Comparison of ENCODE assay signal across 31 cellular contexts in genomic region chr19:47006496-47006895, GRCh38. TPM values are rescaled to one million over a fixed set of nuclear protein-coding genes. Genes with fewer than 3 reads are reported as not detected.
"Had no signal": no experiment of that assay in that cellular context is flagged by ENCODE, and none has a peak within 500 bp of the region (broad histone marks: within the 10 kb centered on the region; RNA-seq: fewer than 3 reads in every experiment).

No MANE protein-coding gene starts in this region.

- H3K79me2 ChIP-seq: parathyroid adenoma had no signal

- H3K27me3 ChIP-seq: thyroid gland, upper lobe of left lung had no signal

- H3K4me1 Mint-ChIP-seq: nephron had no signal

- DNase-seq: activated CD4-positive, alpha-beta T cell treated with anti-CD3 and anti-CD28 coated beads, Interleukin-2, amount 50 U/mL, for 48 hours; activated CD8-positive, alpha-beta memory T cell treated with anti-CD3 and anti-CD28 coated beads, Interleukin-2, amount 50 U/mL, for 4 hours; activated naive CD8-positive, alpha-beta T cell treated with anti-CD3 and anti-CD28 coated beads, Interleukin-2, amount 50 U/mL, for 24 hours; activated T-cell treated with anti-CD3 and anti-CD28 coated beads, Interleukin-2, amount 50 U/mL, for 1 hour; amygdala; effector CD4-positive, alpha-beta T cell; head of caudate nucleus; hippocampal formation; left cardiac atrium; left ventricle myocardium superior; mammary epithelial cell; nucleus accumbens; psoas muscle; sigmoid colon; stimulated activated CD4-positive, alpha-beta T cell treated with anti-CD3 and anti-CD28 coated beads, Interleukin-4, amount 100 ng/mL, for 24 hours; thyroid gland; upper lobe of left lung had no signal

- H3K36me3 ChIP-seq: thyroid gland had no signal

- H3K4me1 ChIP-seq: parathyroid adenoma had no signal

- H3K27ac Mint-ChIP-seq: activated naive CD4-positive, alpha-beta T cell treated with anti-CD3 and anti-CD28 coated beads, Interleukin-2, amount 50 U/mL, for 24 hours; activated naive CD8-positive, alpha-beta T cell treated with anti-CD3 and anti-CD28 coated beads, Interleukin-2, amount 50 U/mL, for 24 hours; activated T-helper 2 cell treated with anti-CD3 and anti-CD28 coated beads, Interferon-gamma antibody, Interleukin-2, Interleukin-4, amounts not matched to agents 10 μg/mL and 5 μg/mL and 100 μg/mL, durations not matched to agents 14 hours and 24 hours and 36 hours; nephron; stimulated activated effector memory CD8-positive, alpha-beta T cell treated with anti-CD3 and anti-CD28 coated beads, Interleukin-12 subunit alpha, Interleukin-12 subunit beta, amount 100 ng/mL, for 72 hours; T-helper 2 cell treated with Interferon-gamma antibody and Interleukin-4, amounts not matched to agents 5 μg/mL and 100 μg/mL, for 36 hours had no signal

- H3K9me3 Mint-ChIP-seq: activated naive CD4-positive, alpha-beta T cell treated with anti-CD3 and anti-CD28 coated beads, Interleukin-2, amount 50 U/mL, for 24 hours; activated naive CD8-positive, alpha-beta T cell treated with anti-CD3 and anti-CD28 coated beads, Interleukin-2, amount 50 U/mL, for 24 hours; activated T-helper 2 cell treated with anti-CD3 and anti-CD28 coated beads, Interferon-gamma antibody, Interleukin-2, Interleukin-4, amounts not matched to agents 10 μg/mL and 5 μg/mL and 100 μg/mL, durations not matched to agents 14 hours and 24 hours and 36 hours; nephron; T-helper 2 cell treated with Interferon-gamma antibody and Interleukin-4, amounts not matched to agents 5 μg/mL and 100 μg/mL, for 36 hours had no signal

- ATAC-seq: activated CD4-positive, CD25-positive, alpha-beta regulatory T cell treated with anti-CD3 and anti-CD28 coated beads, Interleukin-2, amount 50 U/mL, for 24 hours; gastroesophageal sphincter; left cardiac atrium; left ventricle myocardium superior; psoas muscle; stimulated activated naive CD8-positive, alpha-beta T cell treated with anti-CD3 and anti-CD28 coated beads, Interleukin-15, amount 100 ng/mL, for 72 hours had no signal

- H3K36me3 Mint-ChIP-seq: activated naive CD4-positive, alpha-beta T cell treated with anti-CD3 and anti-CD28 coated beads, Interleukin-2, amount 50 U/mL, for 24 hours had no signal

- H2AFZ ChIP-seq: parathyroid adenoma had no signal

- H3K4me3 ChIP-seq: gastroesophageal sphincter, psoas muscle, sigmoid colon, thyroid gland, upper lobe of left lung had no signal

- H3K4me3 Mint-ChIP-seq: activated naive CD4-positive, alpha-beta T cell treated with anti-CD3 and anti-CD28 coated beads, Interleukin-2, amount 50 U/mL, for 24 hours; activated naive CD8-positive, alpha-beta T cell treated with anti-CD3 and anti-CD28 coated beads, Interleukin-2, amount 50 U/mL, for 24 hours; nephron; stimulated activated effector memory CD8-positive, alpha-beta T cell treated with anti-CD3 and anti-CD28 coated beads, Interleukin-12 subunit alpha, Interleukin-12 subunit beta, amount 100 ng/mL, for 72 hours; stimulated activated naive CD8-positive, alpha-beta T cell treated with anti-CD3 and anti-CD28 coated beads, Interleukin-15, amount 100 ng/mL, for 72 hours; T-helper 2 cell treated with Interferon-gamma antibody and Interleukin-4, amounts not matched to agents 5 μg/mL and 100 μg/mL, for 36 hours had no signal

- H3K9me3 ChIP-seq: gastroesophageal sphincter, psoas muscle, sigmoid colon, thyroid gland, upper lobe of left lung had no signal

- FAIRE-seq: bronchial epithelial cell, colon, keratinocyte, small intestine had no signal

- H3K27ac ChIP-seq: gastroesophageal sphincter, parathyroid adenoma, psoas muscle, sigmoid colon, thyroid gland, upper lobe of left lung, VCaP had no signal

- H3K9ac ChIP-seq: parathyroid adenoma had no signal

RNA-seq across cellular contexts. Expression of gene NPAS1, which starts 13.1 kb away (rescaled TPM):
- total RNA-seq: activated T-helper 2 cell treated with anti-CD3 and anti-CD28 coated beads, Interferon-gamma antibody, Interleukin-2, Interleukin-4, amounts not matched to agents 10 μg/mL and 5 μg/mL and 100 μg/mL, durations not matched to agents 14 hours and 24 hours and 36 hours had no signal
